In the genomic region with DNA sequence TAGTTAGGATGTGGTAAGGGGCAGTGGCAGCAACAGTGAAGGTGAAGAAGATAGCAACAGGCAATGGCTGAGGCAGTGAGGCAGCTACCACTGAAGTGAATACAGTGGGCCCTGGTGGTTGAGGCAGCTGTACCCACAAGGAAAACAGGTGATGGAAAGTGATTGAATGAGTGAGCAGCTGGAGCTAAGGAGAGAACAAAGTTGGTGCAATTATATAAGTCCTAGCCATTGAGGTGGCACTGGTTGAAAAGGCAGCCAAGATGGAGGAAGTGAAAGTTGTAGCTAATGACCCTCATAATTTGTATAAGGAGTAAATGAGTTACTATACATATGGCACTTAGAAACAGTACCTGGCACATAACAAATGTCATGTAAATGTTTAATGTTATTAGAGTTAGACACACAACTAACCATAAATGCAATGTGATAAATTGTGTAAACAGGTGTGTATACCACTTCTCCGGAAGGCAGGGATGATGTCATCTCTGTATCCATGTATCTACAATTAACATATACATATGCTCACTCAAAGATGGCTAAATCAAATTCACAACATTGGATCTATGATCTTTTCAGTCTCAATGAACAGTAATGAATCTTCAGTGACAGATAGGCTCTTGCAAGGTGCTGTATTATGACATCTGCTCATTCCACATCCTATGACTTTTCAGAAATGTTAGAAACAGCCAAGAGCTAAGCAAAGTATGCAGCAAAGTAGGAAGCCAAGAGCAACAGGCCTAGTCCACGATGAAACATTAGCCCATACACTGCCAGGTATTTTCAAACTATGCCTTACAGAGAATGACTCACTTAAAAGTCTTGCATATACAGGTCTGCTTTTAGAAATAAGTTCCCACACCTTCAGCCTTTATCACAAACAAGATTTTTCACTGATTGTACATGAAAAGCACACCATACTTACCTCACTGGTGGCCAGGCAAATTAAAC, we compare ENCODE assay signal across 8 cellular contexts. TPM values are rescaled to one million over a fixed set of nuclear protein-coding genes. Genes with fewer than 3 reads are reported as not detected.
DNase-seq lines count a peak whose midpoint lies in the region; ATAC-seq, FAIRE-seq and TF ChIP-seq lines count a peak whose summit lies in the region.

No MANE protein-coding gene starts in this region.

- H3K4me3 ChIP-seq in KMS-11 (IDR thresholded peaks at IDR 0.05; ENCODE audit: insufficient read depth, low read depth, low read length) (no peak overlapping the region), bronchial epithelial cell (ENCODE audit: low read depth, low read length) (no peak overlapping the region), suprapubic skin (no peak overlapping the region)

- H3K79me2 ChIP-seq in KMS-11 (ENCODE audit: insufficient read depth, low read depth) = peaks cover 54% of the 10 kb centered on the region; the same call in 1 of the 2 replicates

- WGBS in suprapubic skin = 47% methylated on average over 2 of the region's 2 CpGs

- no peak for TF ChIP-seq POLR2A in suprapubic skin (IDR thresholded peaks at IDR 0.05)

- FAIRE-seq in bronchial epithelial cell (lab: Jason Lieb, UNC) (no peak), frontal cortex (lab: Jason Lieb, UNC) (no peak)

- no peak overlapping the region for H3K9ac ChIP-seq in KMS-11

- H3K4me1 ChIP-seq in KMS-11 (ENCODE audit: low read depth, poor library complexity, severe bottlenecking) = peaks cover 89% of the 10 kb centered on the region
- peaks cover 26% of the 10 kb centered on the region for H3K4me1 ChIP-seq in suprapubic skin

- H2AFZ ChIP-seq in KMS-11 (ENCODE audit: low read depth) = no peak overlapping the region

- peak; percentile 79 for ATAC-seq in GM18498 (IDR thresholded peaks at IDR 0.05; ENCODE audit: unreplicated experiment)
- ATAC-seq in GM21723 (IDR thresholded peaks at IDR 0.05; ENCODE audit: unreplicated experiment) = peak; percentile 75

- H3K27ac ChIP-seq in KMS-11 (peak overlapping the region; percentile 27; the same call in 1 of the 2 replicates), suprapubic skin (peak overlapping the region; percentile 70)

- no peak for TF ChIP-seq EP300 in suprapubic skin (IDR thresholded peaks at IDR 0.05)

- no peaks in the 10 kb centered on the region for H3K27me3 ChIP-seq in KMS-11 (ENCODE audit: insufficient read depth, low read depth)
- no peaks in the 10 kb centered on the region for H3K27me3 ChIP-seq in bronchial epithelial cell (ENCODE audit: control insufficient read depth, insufficient read depth, low read length)
- H3K27me3 ChIP-seq in suprapubic skin = no peaks in the 10 kb centered on the region

- no peak for TF ChIP-seq CTCF in KMS-11 (conservative IDR thresholded peaks at IDR 0.05; ENCODE audit: low read depth, low read length)
- TF ChIP-seq CTCF in bronchial epithelial cell (IDR thresholded peaks at IDR 0.05; ENCODE audit: insufficient read depth, low read length, severe bottlenecking) = no peak
- no peak for TF ChIP-seq CTCF in suprapubic skin (IDR thresholded peaks at IDR 0.05)

- H3K36me3 ChIP-seq in KMS-11 (ENCODE audit: insufficient read depth) (no peaks in the 10 kb centered on the region), bronchial epithelial cell (ENCODE audit: control insufficient read depth, insufficient read depth, low read length) (peaks cover under 1% of the 10 kb centered on the region), suprapubic skin (peaks cover 8% of the 10 kb centered on the region)

- H3K4me2 ChIP-seq in KMS-11 = peak overlapping the region; percentile 30; the same call in 1 of the 2 replicates

- DNase-seq in bronchial epithelial cell (ENCODE audit: low read depth) (peak; percentile 95), suprapubic skin (ENCODE audit: low spot score in 2 of 2) (no peak), frontal cortex (ENCODE audit: low spot score in 2 of 2) (no peak), NCI-H2029 treated with DMSO at 0.1 percent for 48 hours (lab: John Stamatoyannopoulos, UW) (no peak), dermis blood vessel endothelial cell (no peak)

- H4K20me1 ChIP-seq in KMS-11 (ENCODE audit: insufficient read depth) = no peaks in the 10 kb centered on the region

- H3K9me3 ChIP-seq in suprapubic skin = no peaks in the 10 kb centered on the region

RNA-seq across cellular contexts. Expression of a gene that starts 10.7 kb away (rescaled TPM):
- total RNA-seq in bronchial epithelial cell (76.6 and 112 TPM in 2 replicates), suprapubic skin (100 to 1,000 TPM in 3 of 4 donors, 10 to 100 TPM in 1; 77.1 to 239 (median 109) TPM), frontal cortex (79.9 TPM), dermis blood vessel endothelial cell (180 and 256 TPM in 2 replicates)
